1 cellular context compared by ENCODE assay signal in the genomic region with DNA sequence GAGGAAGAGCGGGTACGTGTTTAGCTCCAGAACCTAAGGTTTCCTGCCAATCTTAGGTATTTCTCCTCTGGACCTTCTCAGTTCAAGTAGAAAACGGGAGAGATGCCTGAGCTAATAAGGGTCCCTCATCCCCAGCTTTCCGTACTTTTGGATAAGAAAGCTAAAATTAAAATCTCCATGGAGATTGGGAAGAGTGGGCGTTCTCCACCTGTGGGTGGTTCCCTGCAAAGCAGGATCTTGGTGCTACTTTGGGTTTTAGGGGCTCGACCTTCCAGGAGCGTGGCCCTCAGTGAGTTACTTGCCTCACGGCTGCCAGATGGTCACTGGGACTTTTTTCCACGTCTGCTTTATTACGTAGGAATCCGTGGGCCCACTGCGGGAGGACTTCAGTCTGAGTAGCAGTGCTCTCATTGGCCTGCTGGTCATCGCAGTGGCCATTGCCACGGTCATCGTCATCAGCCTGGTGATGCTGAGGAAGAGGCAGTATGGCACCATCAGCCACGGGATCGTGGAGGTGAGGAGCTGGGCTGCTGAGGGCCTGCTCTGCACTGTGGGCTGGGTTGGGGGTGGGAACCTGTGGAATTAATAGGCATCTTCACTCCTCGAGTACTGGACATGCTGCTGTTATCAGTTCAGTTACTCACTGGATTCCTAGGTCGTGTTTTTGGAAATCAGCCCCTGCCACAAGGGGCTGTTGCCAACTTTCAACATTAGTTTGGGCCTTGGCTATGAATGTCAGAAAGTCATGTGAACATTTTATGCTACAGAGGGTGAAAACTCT.
TF ChIP-seq lines count a peak whose summit lies in the region.

No MANE protein-coding gene starts in this region.

TF ChIP-seq in IMR-90, 13 proteins besides CTCF, POLR2A, EP300 and RAD21 (continued from another document):
- TF ChIP-seq MXI1 (IDR thresholded peaks at IDR 0.05; ENCODE audit: borderline replicate concordance, low read depth, low read length), result no peak
- TF ChIP-seq CHD1 (IDR thresholded peaks at IDR 0.05; ENCODE audit: low read depth, low read length), result no peak
- TF ChIP-seq, protein P1, sequence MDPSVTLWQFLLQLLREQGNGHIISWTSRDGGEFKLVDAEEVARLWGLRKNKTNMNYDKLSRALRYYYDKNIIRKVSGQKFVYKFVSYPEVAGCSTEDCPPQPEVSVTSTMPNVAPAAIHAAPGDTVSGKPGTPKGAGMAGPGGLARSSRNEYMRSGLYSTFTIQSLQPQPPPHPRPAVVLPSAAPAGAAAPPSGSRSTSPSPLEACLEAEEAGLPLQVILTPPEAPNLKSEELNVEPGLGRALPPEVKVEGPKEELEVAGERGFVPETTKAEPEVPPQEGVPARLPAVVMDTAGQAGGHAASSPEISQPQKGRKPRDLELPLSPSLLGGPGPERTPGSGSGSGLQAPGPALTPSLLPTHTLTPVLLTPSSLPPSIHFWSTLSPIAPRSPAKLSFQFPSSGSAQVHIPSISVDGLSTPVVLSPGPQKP (IDR thresholded peaks at IDR 0.05; ENCODE audit: borderline replicate concordance, low read depth, low read length), result no peak
- TF ChIP-seq BHLHE40 (IDR thresholded peaks at IDR 0.05; ENCODE audit: low read depth, low read length), result no peak
- TF ChIP-seq CEBPB (IDR thresholded peaks at IDR 0.05; ENCODE audit: low read depth, low read length), result no peak
